In the genomic region with DNA sequence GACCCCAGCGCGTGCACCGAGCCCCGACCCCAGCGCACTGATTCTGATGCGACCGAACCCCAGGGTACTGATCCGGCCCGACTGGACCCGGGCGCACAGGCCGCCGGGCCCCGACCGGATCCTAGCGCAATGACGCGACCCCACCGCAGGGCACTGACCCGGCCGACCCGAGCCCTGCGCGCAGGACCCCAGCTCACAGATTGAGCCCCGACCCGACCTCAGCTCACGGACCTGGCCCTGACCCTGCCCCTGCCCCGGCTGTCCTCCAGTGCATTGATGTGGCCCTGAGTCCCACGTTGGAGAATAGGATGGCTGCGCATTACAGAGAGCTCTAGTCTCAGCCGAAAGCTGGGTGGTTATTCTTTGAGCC, we compare ENCODE assay signal across 1 cellular context.
TF ChIP-seq lines count a peak whose summit lies in the region.

No MANE protein-coding gene starts in this region.

TF ChIP-seq in endothelial cell of umbilical vein, 7 proteins besides CTCF, POLR2A, EP300 and RAD21 (continued from another document):
- TF ChIP-seq, protein P1, sequence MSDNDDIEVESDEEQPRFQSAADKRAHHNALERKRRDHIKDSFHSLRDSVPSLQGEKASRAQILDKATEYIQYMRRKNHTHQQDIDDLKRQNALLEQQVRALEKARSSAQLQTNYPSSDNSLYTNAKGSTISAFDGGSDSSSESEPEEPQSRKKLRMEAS (IDR thresholded peaks at IDR 0.05; ENCODE audit: insufficient read depth, insufficient read length) = no peak
- TF ChIP-seq POLR2AphosphoS5 (IDR thresholded peaks at IDR 0.05; ENCODE audit: insufficient read depth, low read depth, low read length) (no peak), JUN (IDR thresholded peaks at IDR 0.05; ENCODE audit: borderline replicate concordance, insufficient read depth, insufficient read length, low read depth) (no peak), FOS (IDR thresholded peaks at IDR 0.05; ENCODE audit: borderline replicate concordance, insufficient read depth, low read length) (no peak)
